In the genomic region with DNA sequence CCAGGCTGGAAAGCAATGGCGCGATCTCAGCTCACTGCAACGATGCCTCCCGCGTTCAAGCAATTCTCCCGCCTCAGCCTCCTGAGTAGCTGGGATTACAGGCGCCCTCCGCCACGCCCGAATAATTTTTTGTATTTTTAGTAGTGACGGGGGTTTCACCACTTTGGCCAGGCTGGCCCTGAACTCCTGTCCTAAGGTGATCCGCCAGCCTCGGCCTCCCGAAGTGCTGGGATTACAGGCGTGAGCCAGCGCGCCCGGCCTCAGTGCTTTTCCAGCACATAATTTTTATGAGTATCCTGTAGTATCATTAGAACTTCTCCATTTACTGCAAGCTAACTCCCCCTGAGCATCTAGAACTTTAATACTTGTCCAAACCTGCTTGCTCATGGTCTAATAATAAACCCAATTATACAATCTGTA, we compare ENCODE assay signal across 8 cellular contexts. TPM values are rescaled to one million over a fixed set of nuclear protein-coding genes. Genes with fewer than 3 reads are reported as not detected.
DNase-seq lines count a peak whose midpoint lies in the region; ATAC-seq and TF ChIP-seq lines count a peak whose summit lies in the region.

No MANE protein-coding gene starts in this region.

- H3K36me3 ChIP-seq in SU-DHL-6 (ENCODE audit: low read length) (peaks cover 9% of the 10 kb centered on the region), psoas muscle (ENCODE audit: insufficient read depth in 1 of 2, low read depth in 1 of 2) (peaks cover 0 to 14% of the 10 kb centered on the region in 2 donors)

- H3K27ac ChIP-seq in SU-DHL-6 (ENCODE audit: low read depth, low read length) (peak overlapping the region; percentile 92), psoas muscle (peak overlapping the region; percentile 99)

- peaks cover 62% of the 10 kb centered on the region for H3K79me2 ChIP-seq in SU-DHL-6 (ENCODE audit: insufficient read depth, low read length)

- H3K9me3 ChIP-seq in SU-DHL-6 (ENCODE audit: insufficient read depth, low read length): no peaks in the 10 kb centered on the region
- H3K9me3 ChIP-seq in psoas muscle: no peaks in the 10 kb centered on the region

- peaks cover 36% of the 10 kb centered on the region for H3F3A ChIP-seq in SU-DHL-6 (ENCODE audit: insufficient read depth)

- H4K20me1 ChIP-seq in SU-DHL-6 (ENCODE audit: low read depth, low read length): peaks cover 6% of the 10 kb centered on the region; the same call in 1 of the 2 replicates

- peak overlapping the region; percentile 99 for H3K4me3 ChIP-seq in GM12864 (ENCODE audit: low read depth, low read length)
- peak overlapping the region; percentile 77 for H3K4me3 ChIP-seq in SU-DHL-6 (ENCODE audit: insufficient read depth, low read length, poor library complexity, severe bottlenecking)
- H3K4me3 ChIP-seq in fibroblast of pulmonary artery (replicated peaks; ENCODE audit: low read depth, low read length): peak overlapping the region; percentile 71
- H3K4me3 ChIP-seq in psoas muscle: peak overlapping the region; percentile 100

- H3K9ac ChIP-seq in SU-DHL-6 (ENCODE audit: low read length): peak overlapping the region; percentile 94

- TF ChIP-seq CTCF in GM12864 (IDR thresholded peaks at IDR 0.05; ENCODE audit: low read depth, low read length, missing control alignments) (no peak), SU-DHL-6 (IDR thresholded peaks at IDR 0.05; ENCODE audit: insufficient read depth, low read length, poor library complexity, severe bottlenecking) (no peak), fibroblast of pulmonary artery (IDR thresholded peaks at IDR 0.05; ENCODE audit: low read length, missing control alignments) (no peak), psoas muscle (IDR thresholded peaks at IDR 0.05) (no peak)

- no peak for DNase-seq in GM12864 (ENCODE audit: low read depth)
- DNase-seq in fibroblast of pulmonary artery (ENCODE audit: low read depth): no peak
- peak; percentile 25 to 77 for DNase-seq in psoas muscle
- DNase-seq in HPDE6-E6E7 (ENCODE audit: extremely low spot score): no peak
- no peak for DNase-seq in DMS 273 (lab: John Stamatoyannopoulos, UW; ENCODE audit: unreplicated experiment)
- DNase-seq in stimulated activated CD8-positive, alpha-beta memory T cell treated with anti-CD3 and anti-CD28 coated beads, Interleukin-4, amount 100 ng/mL, for 48 hours: no peak

- H3K27me3 ChIP-seq in SU-DHL-6 (ENCODE audit: low read length): no peaks in the 10 kb centered on the region
- H3K27me3 ChIP-seq in psoas muscle (ENCODE audit: insufficient read depth in 3 of 3, low read length in 2 of 3): no peaks in the 10 kb centered on the region

- H3K4me1 ChIP-seq in psoas muscle: peaks cover 31% of the 10 kb centered on the region

- peak; percentile 27 to 60 (median 40) for ATAC-seq in psoas muscle
- ATAC-seq in esophagus mucosa: no peak

- no peak overlapping the region for H2AFZ ChIP-seq in SU-DHL-6 (ENCODE audit: low read depth, low read length, severe bottlenecking)

- intact Hi-C loops in psoas muscle (cut with DNase I): loop anchor here (5.0 kb wide), 5 partner anchors 37 to 222 kb away; partner anchors contain the start of genes CYB5D2 (in 1 of the 2) and ZZEF1 (in 1 of the 2)

- 24 to 39% (median 26%) methylated on average over 18 of the region's 18 CpGs for WGBS in psoas muscle, 3 donors

- no peaks in the 10 kb centered on the region for H3K9me2 ChIP-seq in SU-DHL-6 (replicated peaks; ENCODE audit: insufficient read depth, low read length)

- peak overlapping the region; percentile 88 for H3K4me2 ChIP-seq in SU-DHL-6 (ENCODE audit: low read depth, low read length, poor library complexity, severe bottlenecking)

RNA-seq across cellular contexts. Expression of gene UBE2G1, which starts 1.8 kb away (rescaled TPM):
- 100 to 1,000 TPM; 152 to 239 (median 175) TPM for total RNA-seq in psoas muscle
- polyA plus RNA-seq in psoas muscle: 100 to 1,000 TPM in 1 of 3 donors, 10 to 100 TPM in 2; 54.6 to 128 (median 73.0) TPM
- 93.4 TPM for total RNA-seq in esophagus mucosa

Comparison
In these comparisons a context has a peak if more than half of its experiments do, and no peak if none do; other contexts are left out.
1. DNase-seq: peak in psoas muscle (2 of 2); none in GM12864 (single experiment), fibroblast of pulmonary artery (single experiment), HPDE6-E6E7 (single experiment), DMS 273 (single experiment) and stimulated activated CD8-positive, alpha-beta memory T cell treated with anti-CD3 and anti-CD28 coated beads, Interleukin-4, amount 100 ng/mL, for 48 hours (single experiment).
2. Peak in every context shown above with its lines, with median percentiles within 50 percentile points of each other: H3K4me3 ChIP-seq.